ENCODE assay signal across 1 cellular context in the genomic region with DNA sequence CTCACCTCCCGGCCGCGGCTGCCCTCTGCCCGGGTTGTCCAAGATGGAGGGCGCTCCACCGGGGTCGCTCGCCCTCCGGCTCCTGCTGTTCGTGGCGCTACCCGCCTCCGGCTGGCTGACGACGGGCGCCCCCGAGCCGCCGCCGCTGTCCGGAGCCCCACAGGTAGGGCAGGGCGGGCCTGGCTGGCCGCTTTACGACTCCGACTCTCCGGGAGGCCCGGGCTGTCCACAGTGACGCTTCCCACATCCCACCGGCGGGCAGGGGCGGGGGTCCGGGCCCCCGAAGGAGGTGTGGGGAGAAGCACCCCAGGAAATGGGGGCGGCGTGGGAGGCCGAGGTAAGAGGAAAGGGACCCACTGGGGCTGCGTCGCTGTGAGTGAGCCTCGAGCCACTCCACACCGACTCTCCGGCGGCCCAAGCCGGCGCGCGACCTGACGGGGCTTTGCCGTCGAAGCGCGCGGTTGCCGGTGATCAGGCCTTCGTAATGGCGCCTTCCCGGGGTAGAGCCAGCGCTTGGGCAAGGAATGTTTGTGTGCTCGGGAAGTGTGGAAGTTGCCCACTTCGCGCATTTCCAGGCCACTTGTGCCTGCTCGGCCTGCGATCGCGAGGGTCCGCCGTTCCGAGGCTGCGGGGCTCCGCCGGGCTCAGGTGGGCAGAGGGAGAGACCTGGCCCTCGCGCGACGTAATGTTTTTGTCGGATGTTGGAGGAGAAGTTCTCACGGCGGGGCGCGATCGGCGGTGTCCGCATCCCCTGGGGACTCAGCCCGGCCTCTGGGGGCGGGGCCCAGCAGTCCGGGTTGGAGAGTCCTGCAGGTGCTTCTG.
A peak's percentile ranks its signal among the peaks of the same experiment; 100 is the strongest.
TF ChIP-seq lines count a peak whose summit lies in the region.

A gene with protein sequence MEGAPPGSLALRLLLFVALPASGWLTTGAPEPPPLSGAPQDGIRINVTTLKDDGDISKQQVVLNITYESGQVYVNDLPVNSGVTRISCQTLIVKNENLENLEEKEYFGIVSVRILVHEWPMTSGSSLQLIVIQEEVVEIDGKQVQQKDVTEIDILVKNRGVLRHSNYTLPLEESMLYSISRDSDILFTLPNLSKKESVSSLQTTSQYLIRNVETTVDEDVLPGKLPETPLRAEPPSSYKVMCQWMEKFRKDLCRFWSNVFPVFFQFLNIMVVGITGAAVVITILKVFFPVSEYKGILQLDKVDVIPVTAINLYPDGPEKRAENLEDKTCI (plus strand): TSS at position 4 of the 822 bp plus-strand sequence. CDS start 40 bp downstream, at position 44.

TF ChIP-seq in HepG2, 621 proteins besides CTCF, POLR2A, EP300 and RAD21 (continued from another document and continues in another):
- peak; percentile 35; the same call in 1 of the 2 replicates for TF ChIP-seq ZNF713 (CRISPR knock-in tag; IDR thresholded peaks at IDR 0.05)
- TF ChIP-seq DPF2 (CRISPR knock-in tag; IDR thresholded peaks at IDR 0.05; ENCODE audit: borderline replicate concordance, low read depth), result no peak
- no peak for TF ChIP-seq MLLT10 (CRISPR knock-in tag; IDR thresholded peaks at IDR 0.05)
- no peak for TF ChIP-seq MAFG (CRISPR knock-in tag; IDR thresholded peaks at IDR 0.05)
- TF ChIP-seq ZNF75D (CRISPR knock-in tag; IDR thresholded peaks at IDR 0.05; ENCODE audit: borderline replicate concordance), result no peak; the same call in 1 of the 2 replicates
- TF ChIP-seq ZNF567 (CRISPR knock-in tag; IDR thresholded peaks at IDR 0.05; ENCODE audit: borderline replicate concordance), result no peak; the same call in 1 of the 2 replicates
- TF ChIP-seq, protein P1, sequence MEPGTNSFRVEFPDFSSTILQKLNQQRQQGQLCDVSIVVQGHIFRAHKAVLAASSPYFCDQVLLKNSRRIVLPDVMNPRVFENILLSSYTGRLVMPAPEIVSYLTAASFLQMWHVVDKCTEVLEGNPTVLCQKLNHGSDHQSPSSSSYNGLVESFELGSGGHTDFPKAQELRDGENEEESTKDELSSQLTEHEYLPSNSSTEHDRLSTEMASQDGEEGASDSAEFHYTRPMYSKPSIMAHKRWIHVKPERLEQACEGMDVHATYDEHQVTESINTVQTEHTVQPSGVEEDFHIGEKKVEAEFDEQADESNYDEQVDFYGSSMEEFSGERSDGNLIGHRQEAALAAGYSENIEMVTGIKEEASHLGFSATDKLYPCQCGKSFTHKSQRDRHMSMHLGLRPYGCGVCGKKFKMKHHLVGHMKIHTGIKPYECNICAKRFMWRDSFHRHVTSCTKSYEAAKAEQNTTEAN (CRISPR knock-in tag; conservative IDR thresholded peaks at IDR 0.05), result no peak; the same call in 1 of the 2 replicates
- TF ChIP-seq RBM39 (IDR thresholded peaks at IDR 0.05; ENCODE audit: low read depth, low read length, poor library complexity, severe bottlenecking), result no peak
- no peak; the same call in 1 of the 2 replicates for TF ChIP-seq NAIF1 (CRISPR knock-in tag; IDR thresholded peaks at IDR 0.05; ENCODE audit: borderline replicate concordance)
- TF ChIP-seq, protein P2, sequence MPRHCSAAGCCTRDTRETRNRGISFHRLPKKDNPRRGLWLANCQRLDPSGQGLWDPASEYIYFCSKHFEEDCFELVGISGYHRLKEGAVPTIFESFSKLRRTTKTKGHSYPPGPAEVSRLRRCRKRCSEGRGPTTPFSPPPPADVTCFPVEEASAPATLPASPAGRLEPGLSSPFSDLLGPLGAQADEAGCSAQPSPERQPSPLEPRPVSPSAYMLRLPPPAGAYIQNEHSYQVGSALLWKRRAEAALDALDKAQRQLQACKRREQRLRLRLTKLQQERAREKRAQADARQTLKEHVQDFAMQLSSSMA (CRISPR knock-in tag; IDR thresholded peaks at IDR 0.05), result peak; percentile 87; the same call in 1 of the 2 replicates
- no peak for TF ChIP-seq TEAD2 (CRISPR knock-in tag; IDR thresholded peaks at IDR 0.05)
- no peak for TF ChIP-seq SP1 (IDR thresholded peaks at IDR 0.05)
- 0 out of 2 replicates have a peak, but pooled peaks have one; percentile 33 for TF ChIP-seq SP1 (CRISPR knock-in tag; IDR thresholded peaks at IDR 0.05)
- no peak; the same call in 1 of the 2 replicates for TF ChIP-seq GPN1 (CRISPR knock-in tag; IDR thresholded peaks at IDR 0.05; ENCODE audit: borderline replicate concordance)
- TF ChIP-seq ZNF782 (CRISPR knock-in tag; IDR thresholded peaks at IDR 0.05; ENCODE audit: borderline replicate concordance), result peak; percentile 82
- no peak for TF ChIP-seq CBX5 (CRISPR knock-in tag; IDR thresholded peaks at IDR 0.05; ENCODE audit: borderline replicate concordance)
- peak; percentile 46; the same call in 1 of the 2 replicates for TF ChIP-seq NR2C2 (CRISPR knock-in tag; IDR thresholded peaks at IDR 0.05; ENCODE audit: borderline replicate concordance)
- TF ChIP-seq SAFB2 (CRISPR knock-in tag; IDR thresholded peaks at IDR 0.05; ENCODE audit: borderline replicate concordance, low read depth), result no peak
- TF ChIP-seq ZNF629 (CRISPR knock-in tag; conservative IDR thresholded peaks at IDR 0.05), result no peak
- TF ChIP-seq SALL1 (CRISPR knock-in tag; IDR thresholded peaks at IDR 0.05), result peak; percentile 86
- TF ChIP-seq, protein P3, sequence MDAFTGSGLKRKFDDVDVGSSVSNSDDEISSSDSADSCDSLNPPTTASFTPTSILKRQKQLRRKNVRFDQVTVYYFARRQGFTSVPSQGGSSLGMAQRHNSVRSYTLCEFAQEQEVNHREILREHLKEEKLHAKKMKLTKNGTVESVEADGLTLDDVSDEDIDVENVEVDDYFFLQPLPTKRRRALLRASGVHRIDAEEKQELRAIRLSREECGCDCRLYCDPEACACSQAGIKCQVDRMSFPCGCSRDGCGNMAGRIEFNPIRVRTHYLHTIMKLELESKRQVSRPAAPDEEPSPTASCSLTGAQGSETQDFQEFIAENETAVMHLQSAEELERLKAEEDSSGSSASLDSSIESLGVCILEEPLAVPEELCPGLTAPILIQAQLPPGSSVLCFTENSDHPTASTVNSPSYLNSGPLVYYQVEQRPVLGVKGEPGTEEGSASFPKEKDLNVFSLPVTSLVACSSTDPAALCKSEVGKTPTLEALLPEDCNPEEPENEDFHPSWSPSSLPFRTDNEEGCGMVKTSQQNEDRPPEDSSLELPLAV (CRISPR knock-in tag; conservative IDR thresholded peaks at IDR 0.05; ENCODE audit: low read depth), result no peak
- TF ChIP-seq, protein P4, sequence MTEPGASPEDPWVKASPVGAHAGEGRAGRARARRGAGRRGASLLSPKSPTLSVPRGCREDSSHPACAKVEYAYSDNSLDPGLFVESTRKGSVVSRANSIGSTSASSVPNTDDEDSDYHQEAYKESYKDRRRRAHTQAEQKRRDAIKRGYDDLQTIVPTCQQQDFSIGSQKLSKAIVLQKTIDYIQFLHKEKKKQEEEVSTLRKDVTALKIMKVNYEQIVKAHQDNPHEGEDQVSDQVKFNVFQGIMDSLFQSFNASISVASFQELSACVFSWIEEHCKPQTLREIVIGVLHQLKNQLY (CRISPR knock-in tag; IDR thresholded peaks at IDR 0.05), result no peak
- TF ChIP-seq NFYC (CRISPR knock-in tag; IDR thresholded peaks at IDR 0.05), result no peak
- peak; percentile 14 to 61; a peak in 1 of 4 replicates for TF ChIP-seq KLF16 (CRISPR knock-in tag; IDR thresholded peaks at IDR 0.05)
- peak; percentile 89 for TF ChIP-seq PHF8 (CRISPR knock-in tag; IDR thresholded peaks at IDR 0.05)
- no peak for TF ChIP-seq MIER2 (CRISPR knock-in tag; IDR thresholded peaks at IDR 0.05)
- TF ChIP-seq ZSCAN9 (CRISPR knock-in tag; IDR thresholded peaks at IDR 0.05; ENCODE audit: borderline replicate concordance), result peak; percentile 21; the same call in 1 of the 2 replicates
- TF ChIP-seq, protein P5, sequence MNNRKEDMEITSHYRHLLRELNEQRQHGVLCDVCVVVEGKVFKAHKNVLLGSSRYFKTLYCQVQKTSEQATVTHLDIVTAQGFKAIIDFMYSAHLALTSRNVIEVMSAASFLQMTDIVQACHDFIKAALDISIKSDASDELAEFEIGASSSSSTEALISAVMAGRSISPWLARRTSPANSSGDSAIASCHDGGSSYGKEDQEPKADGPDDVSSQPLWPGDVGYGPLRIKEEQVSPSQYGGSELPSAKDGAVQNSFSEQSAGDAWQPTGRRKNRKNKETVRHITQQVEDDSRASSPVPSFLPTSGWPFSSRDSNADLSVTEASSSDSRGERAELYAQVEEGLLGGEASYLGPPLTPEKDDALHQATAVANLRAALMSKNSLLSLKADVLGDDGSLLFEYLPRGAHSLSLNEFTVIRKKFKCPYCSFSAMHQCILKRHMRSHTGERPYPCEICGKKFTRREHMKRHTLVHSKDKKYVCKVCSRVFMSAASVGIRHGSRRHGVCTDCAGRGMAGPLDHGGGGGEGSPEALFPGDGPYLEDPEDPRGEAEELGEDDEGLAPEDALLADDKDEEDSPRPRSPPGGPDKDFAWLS (CRISPR knock-in tag; IDR thresholded peaks at IDR 0.05; ENCODE audit: borderline replicate concordance), result peak; percentile 23; the same call in 1 of the 2 replicates
- TF ChIP-seq ZNF251 (CRISPR knock-in tag; IDR thresholded peaks at IDR 0.05), result no peak; the same call in 1 of the 2 replicates
- no peak for TF ChIP-seq BCL6 (CRISPR knock-in tag; IDR thresholded peaks at IDR 0.05)
- TF ChIP-seq, protein P6, sequence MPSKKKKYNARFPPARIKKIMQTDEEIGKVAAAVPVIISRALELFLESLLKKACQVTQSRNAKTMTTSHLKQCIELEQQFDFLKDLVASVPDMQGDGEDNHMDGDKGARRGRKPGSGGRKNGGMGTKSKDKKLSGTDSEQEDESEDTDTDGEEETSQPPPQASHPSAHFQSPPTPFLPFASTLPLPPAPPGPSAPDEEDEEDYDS (CRISPR knock-in tag; IDR thresholded peaks at IDR 0.05), result no peak
- no peak for TF ChIP-seq ZFP37 (CRISPR knock-in tag; IDR thresholded peaks at IDR 0.05; ENCODE audit: borderline replicate concordance)
- TF ChIP-seq FOXK2 (IDR thresholded peaks at IDR 0.05), result no peak
- TF ChIP-seq, protein P7, sequence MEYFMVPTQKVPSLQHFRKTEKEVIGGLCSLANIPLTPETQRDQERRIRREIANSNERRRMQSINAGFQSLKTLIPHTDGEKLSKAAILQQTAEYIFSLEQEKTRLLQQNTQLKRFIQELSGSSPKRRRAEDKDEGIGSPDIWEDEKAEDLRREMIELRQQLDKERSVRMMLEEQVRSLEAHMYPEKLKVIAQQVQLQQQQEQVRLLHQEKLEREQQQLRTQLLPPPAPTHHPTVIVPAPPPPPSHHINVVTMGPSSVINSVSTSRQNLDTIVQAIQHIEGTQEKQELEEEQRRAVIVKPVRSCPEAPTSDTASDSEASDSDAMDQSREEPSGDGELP (IDR thresholded peaks at IDR 0.05; ENCODE audit: borderline replicate concordance, low read depth), result no peak
- TF ChIP-seq, protein P8, sequence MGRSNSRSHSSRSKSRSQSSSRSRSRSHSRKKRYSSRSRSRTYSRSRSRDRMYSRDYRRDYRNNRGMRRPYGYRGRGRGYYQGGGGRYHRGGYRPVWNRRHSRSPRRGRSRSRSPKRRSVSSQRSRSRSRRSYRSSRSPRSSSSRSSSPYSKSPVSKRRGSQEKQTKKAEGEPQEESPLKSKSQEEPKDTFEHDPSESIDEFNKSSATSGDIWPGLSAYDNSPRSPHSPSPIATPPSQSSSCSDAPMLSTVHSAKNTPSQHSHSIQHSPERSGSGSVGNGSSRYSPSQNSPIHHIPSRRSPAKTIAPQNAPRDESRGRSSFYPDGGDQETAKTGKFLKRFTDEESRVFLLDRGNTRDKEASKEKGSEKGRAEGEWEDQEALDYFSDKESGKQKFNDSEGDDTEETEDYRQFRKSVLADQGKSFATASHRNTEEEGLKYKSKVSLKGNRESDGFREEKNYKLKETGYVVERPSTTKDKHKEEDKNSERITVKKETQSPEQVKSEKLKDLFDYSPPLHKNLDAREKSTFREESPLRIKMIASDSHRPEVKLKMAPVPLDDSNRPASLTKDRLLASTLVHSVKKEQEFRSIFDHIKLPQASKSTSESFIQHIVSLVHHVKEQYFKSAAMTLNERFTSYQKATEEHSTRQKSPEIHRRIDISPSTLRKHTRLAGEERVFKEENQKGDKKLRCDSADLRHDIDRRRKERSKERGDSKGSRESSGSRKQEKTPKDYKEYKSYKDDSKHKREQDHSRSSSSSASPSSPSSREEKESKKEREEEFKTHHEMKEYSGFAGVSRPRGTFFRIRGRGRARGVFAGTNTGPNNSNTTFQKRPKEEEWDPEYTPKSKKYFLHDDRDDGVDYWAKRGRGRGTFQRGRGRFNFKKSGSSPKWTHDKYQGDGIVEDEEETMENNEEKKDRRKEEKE (IDR thresholded peaks at IDR 0.05), result no peak
- no peak for TF ChIP-seq ZNF878 (CRISPR knock-in tag; IDR thresholded peaks at IDR 0.05)
- TF ChIP-seq KDM5A (IDR thresholded peaks at IDR 0.05; ENCODE audit: borderline replicate concordance, low read length), result peak; percentile 60; the same call in 1 of the 2 replicates
- peak; percentile 83; the same call in 1 of the 2 replicates for TF ChIP-seq ZNF850 (CRISPR knock-in tag; conservative IDR thresholded peaks at IDR 0.05)
- peak; percentile 94 for TF ChIP-seq PAX8 (CRISPR knock-in tag; IDR thresholded peaks at IDR 0.05; ENCODE audit: borderline replicate concordance)
- TF ChIP-seq KAT8 (CRISPR knock-in tag; IDR thresholded peaks at IDR 0.05), result 0 out of 2 replicates have a peak, but pooled peaks have one; percentile 20
- TF ChIP-seq CENPT (CRISPR knock-in tag; IDR thresholded peaks at IDR 0.05; ENCODE audit: low read depth), result no peak
- TF ChIP-seq, protein P9, sequence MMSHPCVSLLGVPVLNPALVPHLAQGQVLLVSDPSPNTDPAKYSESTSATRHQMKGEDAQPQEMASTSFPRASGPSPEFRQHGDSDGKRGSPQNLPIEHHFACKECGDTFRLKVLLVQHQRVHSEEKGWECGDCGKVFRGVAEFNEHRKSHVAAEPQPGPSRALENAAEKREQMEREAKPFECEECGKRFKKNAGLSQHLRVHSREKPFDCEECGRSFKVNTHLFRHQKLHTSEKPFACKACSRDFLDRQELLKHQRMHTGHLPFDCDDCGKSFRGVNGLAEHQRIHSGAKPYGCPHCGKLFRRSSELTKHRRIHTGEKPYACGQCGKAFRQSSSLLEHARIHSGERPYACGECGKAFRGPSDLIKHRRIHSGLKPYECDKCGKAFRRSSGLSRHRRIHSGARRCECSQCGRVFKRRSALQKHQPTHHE (CRISPR knock-in tag; IDR thresholded peaks at IDR 0.05; ENCODE audit: borderline replicate concordance), result peak; percentile 35; the same call in 1 of the 2 replicates
- peak; percentile 42; the same call in 1 of the 2 replicates for TF ChIP-seq ZMYM4 (CRISPR knock-in tag; IDR thresholded peaks at IDR 0.05)
- TF ChIP-seq ZSCAN22 (CRISPR knock-in tag; IDR thresholded peaks at IDR 0.05), result no peak
- peak; percentile 67 for TF ChIP-seq SP4 (CRISPR knock-in tag; IDR thresholded peaks at IDR 0.05)
- no peak; the same call in 1 of the 2 replicates for TF ChIP-seq ZMYM2 (CRISPR knock-in tag; IDR thresholded peaks at IDR 0.05)
- peak; percentile 73; the same call in 1 of the 2 replicates for TF ChIP-seq PRMT3 (CRISPR knock-in tag; IDR thresholded peaks at IDR 0.05; ENCODE audit: borderline replicate concordance, low read depth)
- TF ChIP-seq, protein P10, sequence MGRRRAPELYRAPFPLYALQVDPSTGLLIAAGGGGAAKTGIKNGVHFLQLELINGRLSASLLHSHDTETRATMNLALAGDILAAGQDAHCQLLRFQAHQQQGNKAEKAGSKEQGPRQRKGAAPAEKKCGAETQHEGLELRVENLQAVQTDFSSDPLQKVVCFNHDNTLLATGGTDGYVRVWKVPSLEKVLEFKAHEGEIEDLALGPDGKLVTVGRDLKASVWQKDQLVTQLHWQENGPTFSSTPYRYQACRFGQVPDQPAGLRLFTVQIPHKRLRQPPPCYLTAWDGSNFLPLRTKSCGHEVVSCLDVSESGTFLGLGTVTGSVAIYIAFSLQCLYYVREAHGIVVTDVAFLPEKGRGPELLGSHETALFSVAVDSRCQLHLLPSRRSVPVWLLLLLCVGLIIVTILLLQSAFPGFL (CRISPR knock-in tag; IDR thresholded peaks at IDR 0.05), result no peak
- TF ChIP-seq ZNF501 (CRISPR knock-in tag; IDR thresholded peaks at IDR 0.05), result peak; percentile 97
- peak; percentile 75 for TF ChIP-seq FOXC1 (CRISPR knock-in tag; IDR thresholded peaks at IDR 0.05; ENCODE audit: borderline replicate concordance)
- peak; percentile 75 for TF ChIP-seq ZNF788 (CRISPR knock-in tag; IDR thresholded peaks at IDR 0.05; ENCODE audit: borderline replicate concordance)
- TF ChIP-seq ZNF468 (CRISPR knock-in tag; IDR thresholded peaks at IDR 0.05), result peak; percentile 89; the same call in 1 of the 2 replicates
